Comparison of ENCODE assay signal across 20 cellular contexts in the genomic region with DNA sequence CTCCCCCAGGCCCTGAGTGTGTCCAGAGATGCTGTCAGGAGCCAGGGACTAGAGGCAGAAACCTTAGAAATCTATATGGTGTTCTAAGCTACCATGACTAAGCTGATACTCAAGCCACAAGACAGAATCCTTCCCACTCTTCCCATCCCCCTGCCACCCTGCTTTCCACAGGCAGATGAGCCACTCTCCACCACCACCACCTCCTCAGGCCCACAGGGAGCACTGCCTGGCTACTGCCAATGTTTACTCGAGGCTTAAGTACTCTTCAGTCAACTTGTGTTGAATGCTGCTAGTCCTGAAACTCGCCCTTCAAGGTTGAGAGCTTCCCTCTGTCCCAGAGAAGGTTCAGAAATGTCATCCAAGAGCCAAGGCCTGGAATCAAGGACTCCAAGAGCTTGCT. TPM values are rescaled to one million over a fixed set of nuclear protein-coding genes. Genes with fewer than 3 reads are reported as not detected.
DNase-seq lines count a peak whose midpoint lies in the region; ATAC-seq and TF ChIP-seq lines count a peak whose summit lies in the region.
"Had no signal": no experiment of that assay in that cellular context is flagged by ENCODE, and none has a peak within 500 bp of the region (broad histone marks: within the 10 kb centered on the region; RNA-seq: fewer than 3 reads in every experiment).

No MANE protein-coding gene starts in this region.

- peak; percentile 26 for DNase-seq in DMS79 (lab: John Stamatoyannopoulos, UW)
- DNase-seq in NCI-H2029 treated with DMSO at 0.1 percent for 48 hours (lab: John Stamatoyannopoulos, UW), result peak; percentile 90
- peak; percentile 37 for DNase-seq in amniotic epithelial cell (ENCODE audit: low read depth)
- DNase-seq in left lung, result peak in 1 of 2 donors; percentile 11
- DNase-seq in NCI-H2227 (lab: John Stamatoyannopoulos, UW; ENCODE audit: unreplicated experiment), result no peak
- no peak for DNase-seq in stimulated activated CD4-positive, alpha-beta T cell treated with anti-CD3 and anti-CD28 coated beads, Interleukin-15, amount 100 ng/mL, for 24 hours
- DNase-seq: CD4-positive, alpha-beta T cell; GOT3; NCI-H1417 treated with DMSO at 0.1 percent for 48 hours; NCI-H1930; NCI-H82; PC-3; RPMI8226; SHP77 treated with DMSO at 0.1 percent for 48 hours; SK-N-SH; T-cell had no signal

- intact Hi-C loops in left lung (cut with DNase I), result no loop called here

- no peaks in the 10 kb centered on the region for H3K36me3 ChIP-seq in left lung

- H3K4me1 ChIP-seq in left lung, result no peaks in the 10 kb centered on the region
- H3K4me1 ChIP-seq: A549 had no signal

- H3K9me3 ChIP-seq in left lung, result peaks cover 0 to 2% of the 10 kb centered on the region in 2 donors
- H3K9me3 ChIP-seq: A549, SK-N-SH had no signal

- no peak overlapping the region for H3K4me3 ChIP-seq in left lung
- H3K4me3 ChIP-seq: A549 had no signal

- H3K27me3 ChIP-seq in left lung, result no peaks in the 10 kb centered on the region

- no peak overlapping the region for H3K27ac ChIP-seq in left lung
- H3K27ac ChIP-seq: A549, KMS-11 had no signal

- no peak for TF ChIP-seq CTCF in left lung (IDR thresholded peaks at IDR 0.05)

- ATAC-seq in left lung, result peak; percentile 92
- no peak for ATAC-seq in GM21825 (IDR thresholded peaks at IDR 0.05; ENCODE audit: unreplicated experiment)
- ATAC-seq in HG03520 (IDR thresholded peaks at IDR 0.05; ENCODE audit: unreplicated experiment), result no peak
- ATAC-seq: A549, PC-3, T-cell had no signal

RNA-seq across cellular contexts. Expression of a gene that starts 56.2 kb away (rescaled TPM):
- 10 to 100 TPM in 1 of 2 donors, 1 to 10 TPM in 1; 8.5 to 10.5 TPM for total RNA-seq in left lung

Comparison
In these comparisons a context has a peak if more than half of its experiments do, and no peak if none do; other contexts are left out.
1. DNase-seq: peak in DMS79 (single experiment), NCI-H2029 treated with DMSO at 0.1 percent for 48 hours (single experiment) and amniotic epithelial cell (single experiment); none in NCI-H2227 (single experiment) and stimulated activated CD4-positive, alpha-beta T cell treated with anti-CD3 and anti-CD28 coated beads, Interleukin-15, amount 100 ng/mL, for 24 hours (single experiment).